2 cellular contexts compared by ENCODE assay signal in the genomic region with DNA sequence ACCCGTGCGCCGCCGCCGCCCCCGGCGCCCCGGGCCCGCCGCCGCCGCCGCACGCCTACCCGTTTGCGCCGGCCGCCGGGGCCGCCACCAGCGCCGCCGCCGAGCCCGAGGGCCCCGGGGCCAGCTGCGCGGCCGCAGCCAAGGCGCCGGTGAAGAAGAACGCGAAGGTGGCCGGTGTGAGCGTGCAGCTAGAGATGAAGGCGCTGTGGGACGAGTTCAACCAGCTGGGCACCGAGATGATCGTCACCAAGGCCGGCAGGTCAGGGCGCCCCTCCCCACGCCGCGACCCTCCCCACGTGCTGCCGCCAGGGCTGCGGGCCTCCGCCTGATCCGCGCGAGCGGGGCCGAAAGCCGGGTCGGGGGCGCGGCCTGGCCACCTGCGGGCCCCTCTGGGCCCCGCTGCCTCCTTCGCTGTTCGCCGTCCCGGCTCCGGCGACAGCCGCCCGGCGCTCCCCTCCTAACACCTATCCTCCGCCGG.
TF ChIP-seq lines count a peak whose summit lies in the region.

No MANE protein-coding gene starts in this region.

TF ChIP-seq in GM23338, 12 proteins besides CTCF, POLR2A, EP300 and RAD21:
- TF ChIP-seq, protein P1, sequence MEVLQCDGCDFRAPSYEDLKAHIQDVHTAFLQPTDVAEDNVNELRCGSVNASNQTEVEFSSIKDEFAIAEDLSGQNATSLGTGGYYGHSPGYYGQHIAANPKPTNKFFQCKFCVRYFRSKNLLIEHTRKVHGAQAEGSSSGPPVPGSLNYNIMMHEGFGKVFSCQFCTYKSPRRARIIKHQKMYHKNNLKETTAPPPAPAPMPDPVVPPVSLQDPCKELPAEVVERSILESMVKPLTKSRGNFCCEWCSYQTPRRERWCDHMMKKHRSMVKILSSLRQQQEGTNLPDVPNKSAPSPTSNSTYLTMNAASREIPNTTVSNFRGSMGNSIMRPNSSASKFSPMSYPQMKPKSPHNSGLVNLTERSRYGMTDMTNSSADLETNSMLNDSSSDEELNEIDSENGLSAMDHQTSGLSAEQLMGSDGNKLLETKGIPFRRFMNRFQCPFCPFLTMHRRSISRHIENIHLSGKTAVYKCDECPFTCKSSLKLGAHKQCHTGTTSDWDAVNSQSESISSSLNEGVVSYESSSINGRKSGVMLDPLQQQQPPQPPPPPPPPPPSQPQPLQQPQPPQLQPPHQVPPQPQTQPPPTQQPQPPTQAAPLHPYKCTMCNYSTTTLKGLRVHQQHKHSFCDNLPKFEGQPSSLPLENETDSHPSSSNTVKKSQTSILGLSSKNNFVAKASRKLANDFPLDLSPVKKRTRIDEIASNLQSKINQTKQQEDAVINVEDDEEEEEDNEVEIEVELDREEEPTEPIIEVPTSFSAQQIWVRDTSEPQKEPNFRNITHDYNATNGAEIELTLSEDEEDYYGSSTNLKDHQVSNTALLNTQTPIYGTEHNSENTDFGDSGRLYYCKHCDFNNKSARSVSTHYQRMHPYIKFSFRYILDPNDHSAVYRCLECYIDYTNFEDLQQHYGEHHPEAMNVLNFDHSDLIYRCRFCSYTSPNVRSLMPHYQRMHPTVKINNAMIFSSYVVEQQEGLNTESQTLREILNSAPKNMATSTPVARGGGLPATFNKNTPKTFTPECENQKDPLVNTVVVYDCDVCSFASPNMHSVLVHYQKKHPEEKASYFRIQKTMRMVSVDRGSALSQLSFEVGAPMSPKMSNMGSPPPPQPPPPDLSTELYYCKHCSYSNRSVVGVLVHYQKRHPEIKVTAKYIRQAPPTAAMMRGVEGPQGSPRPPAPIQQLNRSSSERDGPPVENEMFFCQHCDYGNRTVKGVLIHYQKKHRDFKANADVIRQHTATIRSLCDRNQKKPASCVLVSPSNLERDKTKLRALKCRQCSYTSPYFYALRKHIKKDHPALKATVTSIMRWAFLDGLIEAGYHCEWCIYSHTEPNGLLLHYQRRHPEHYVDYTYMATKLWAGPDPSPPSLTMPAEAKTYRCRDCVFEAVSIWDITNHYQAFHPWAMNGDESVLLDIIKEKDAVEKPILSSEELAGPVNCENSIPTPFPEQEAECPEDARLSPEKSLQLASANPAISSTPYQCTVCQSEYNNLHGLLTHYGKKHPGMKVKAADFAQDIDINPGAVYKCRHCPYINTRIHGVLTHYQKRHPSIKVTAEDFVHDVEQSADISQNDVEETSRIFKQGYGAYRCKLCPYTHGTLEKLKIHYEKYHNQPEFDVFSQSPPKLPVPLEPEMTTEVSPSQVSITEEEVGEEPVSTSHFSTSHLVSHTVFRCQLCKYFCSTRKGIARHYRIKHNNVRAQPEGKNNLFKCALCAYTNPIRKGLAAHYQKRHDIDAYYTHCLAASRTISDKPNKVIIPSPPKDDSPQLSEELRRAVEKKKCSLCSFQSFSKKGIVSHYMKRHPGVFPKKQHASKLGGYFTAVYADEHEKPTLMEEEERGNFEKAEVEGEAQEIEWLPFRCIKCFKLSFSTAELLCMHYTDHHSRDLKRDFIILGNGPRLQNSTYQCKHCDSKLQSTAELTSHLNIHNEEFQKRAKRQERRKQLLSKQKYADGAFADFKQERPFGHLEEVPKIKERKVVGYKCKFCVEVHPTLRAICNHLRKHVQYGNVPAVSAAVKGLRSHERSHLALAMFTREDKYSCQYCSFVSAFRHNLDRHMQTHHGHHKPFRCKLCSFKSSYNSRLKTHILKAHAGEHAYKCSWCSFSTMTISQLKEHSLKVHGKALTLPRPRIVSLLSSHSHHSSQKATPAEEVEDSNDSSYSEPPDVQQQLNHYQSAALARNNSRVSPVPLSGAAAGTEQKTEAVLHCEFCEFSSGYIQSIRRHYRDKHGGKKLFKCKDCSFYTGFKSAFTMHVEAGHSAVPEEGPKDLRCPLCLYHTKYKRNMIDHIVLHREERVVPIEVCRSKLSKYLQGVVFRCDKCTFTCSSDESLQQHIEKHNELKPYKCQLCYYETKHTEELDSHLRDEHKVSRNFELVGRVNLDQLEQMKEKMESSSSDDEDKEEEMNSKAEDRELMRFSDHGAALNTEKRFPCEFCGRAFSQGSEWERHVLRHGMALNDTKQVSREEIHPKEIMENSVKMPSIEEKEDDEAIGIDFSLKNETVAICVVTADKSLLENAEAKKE (CRISPR knock-in tag; IDR thresholded peaks at IDR 0.05) = no peak
- TF ChIP-seq, protein P2, sequence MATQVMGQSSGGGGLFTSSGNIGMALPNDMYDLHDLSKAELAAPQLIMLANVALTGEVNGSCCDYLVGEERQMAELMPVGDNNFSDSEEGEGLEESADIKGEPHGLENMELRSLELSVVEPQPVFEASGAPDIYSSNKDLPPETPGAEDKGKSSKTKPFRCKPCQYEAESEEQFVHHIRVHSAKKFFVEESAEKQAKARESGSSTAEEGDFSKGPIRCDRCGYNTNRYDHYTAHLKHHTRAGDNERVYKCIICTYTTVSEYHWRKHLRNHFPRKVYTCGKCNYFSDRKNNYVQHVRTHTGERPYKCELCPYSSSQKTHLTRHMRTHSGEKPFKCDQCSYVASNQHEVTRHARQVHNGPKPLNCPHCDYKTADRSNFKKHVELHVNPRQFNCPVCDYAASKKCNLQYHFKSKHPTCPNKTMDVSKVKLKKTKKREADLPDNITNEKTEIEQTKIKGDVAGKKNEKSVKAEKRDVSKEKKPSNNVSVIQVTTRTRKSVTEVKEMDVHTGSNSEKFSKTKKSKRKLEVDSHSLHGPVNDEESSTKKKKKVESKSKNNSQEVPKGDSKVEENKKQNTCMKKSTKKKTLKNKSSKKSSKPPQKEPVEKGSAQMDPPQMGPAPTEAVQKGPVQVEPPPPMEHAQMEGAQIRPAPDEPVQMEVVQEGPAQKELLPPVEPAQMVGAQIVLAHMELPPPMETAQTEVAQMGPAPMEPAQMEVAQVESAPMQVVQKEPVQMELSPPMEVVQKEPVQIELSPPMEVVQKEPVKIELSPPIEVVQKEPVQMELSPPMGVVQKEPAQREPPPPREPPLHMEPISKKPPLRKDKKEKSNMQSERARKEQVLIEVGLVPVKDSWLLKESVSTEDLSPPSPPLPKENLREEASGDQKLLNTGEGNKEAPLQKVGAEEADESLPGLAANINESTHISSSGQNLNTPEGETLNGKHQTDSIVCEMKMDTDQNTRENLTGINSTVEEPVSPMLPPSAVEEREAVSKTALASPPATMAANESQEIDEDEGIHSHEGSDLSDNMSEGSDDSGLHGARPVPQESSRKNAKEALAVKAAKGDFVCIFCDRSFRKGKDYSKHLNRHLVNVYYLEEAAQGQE (IDR thresholded peaks at IDR 0.05; ENCODE audit: unreplicated experiment) = no peak
- TF ChIP-seq POLR2AphosphoS5 (IDR thresholded peaks at IDR 0.05; ENCODE audit: low read depth) (no peak), EZH2 (IDR thresholded peaks at IDR 0.05; ENCODE audit: low read depth, unreplicated experiment) (peak; percentile 1)

TF ChIP-seq in K562, 482 proteins besides CTCF, POLR2A, EP300 and RAD21 (continues in another document):
- TF ChIP-seq, protein P3, sequence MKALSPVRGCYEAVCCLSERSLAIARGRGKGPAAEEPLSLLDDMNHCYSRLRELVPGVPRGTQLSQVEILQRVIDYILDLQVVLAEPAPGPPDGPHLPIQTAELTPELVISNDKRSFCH (CRISPR knock-in tag; IDR thresholded peaks at IDR 0.05) = no peak
- TF ChIP-seq, protein P3 (tag; IDR thresholded peaks at IDR 0.05) = 0 out of 2 replicates have a peak, but pooled peaks have one; percentile 18
- TF ChIP-seq KDM1A (IDR thresholded peaks at IDR 0.05) = no peak
- no peak for TF ChIP-seq TOE1 (IDR thresholded peaks at IDR 0.05; ENCODE audit: borderline replicate concordance)
- no peak for TF ChIP-seq TOE1 (CRISPR knock-in tag; IDR thresholded peaks at IDR 0.05; ENCODE audit: borderline replicate concordance, low read depth)
- TF ChIP-seq RBBP5 (IDR thresholded peaks at IDR 0.05; ENCODE audit: borderline replicate concordance, insufficient read depth, low read length, poor library complexity, severe bottlenecking) = peak; percentile 95
- no peak for TF ChIP-seq STAT5B (CRISPR knock-in tag; IDR thresholded peaks at IDR 0.05)
- TF ChIP-seq, protein P4, sequence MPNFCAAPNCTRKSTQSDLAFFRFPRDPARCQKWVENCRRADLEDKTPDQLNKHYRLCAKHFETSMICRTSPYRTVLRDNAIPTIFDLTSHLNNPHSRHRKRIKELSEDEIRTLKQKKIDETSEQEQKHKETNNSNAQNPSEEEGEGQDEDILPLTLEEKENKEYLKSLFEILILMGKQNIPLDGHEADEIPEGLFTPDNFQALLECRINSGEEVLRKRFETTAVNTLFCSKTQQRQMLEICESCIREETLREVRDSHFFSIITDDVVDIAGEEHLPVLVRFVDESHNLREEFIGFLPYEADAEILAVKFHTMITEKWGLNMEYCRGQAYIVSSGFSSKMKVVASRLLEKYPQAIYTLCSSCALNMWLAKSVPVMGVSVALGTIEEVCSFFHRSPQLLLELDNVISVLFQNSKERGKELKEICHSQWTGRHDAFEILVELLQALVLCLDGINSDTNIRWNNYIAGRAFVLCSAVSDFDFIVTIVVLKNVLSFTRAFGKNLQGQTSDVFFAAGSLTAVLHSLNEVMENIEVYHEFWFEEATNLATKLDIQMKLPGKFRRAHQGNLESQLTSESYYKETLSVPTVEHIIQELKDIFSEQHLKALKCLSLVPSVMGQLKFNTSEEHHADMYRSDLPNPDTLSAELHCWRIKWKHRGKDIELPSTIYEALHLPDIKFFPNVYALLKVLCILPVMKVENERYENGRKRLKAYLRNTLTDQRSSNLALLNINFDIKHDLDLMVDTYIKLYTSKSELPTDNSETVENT (CRISPR knock-in tag; IDR thresholded peaks at IDR 0.05) = peak; percentile 29; the same call in 1 of the 2 replicates
- no peak for TF ChIP-seq KLF10 (CRISPR knock-in tag; IDR thresholded peaks at IDR 0.05)
- TF ChIP-seq, protein P5, sequence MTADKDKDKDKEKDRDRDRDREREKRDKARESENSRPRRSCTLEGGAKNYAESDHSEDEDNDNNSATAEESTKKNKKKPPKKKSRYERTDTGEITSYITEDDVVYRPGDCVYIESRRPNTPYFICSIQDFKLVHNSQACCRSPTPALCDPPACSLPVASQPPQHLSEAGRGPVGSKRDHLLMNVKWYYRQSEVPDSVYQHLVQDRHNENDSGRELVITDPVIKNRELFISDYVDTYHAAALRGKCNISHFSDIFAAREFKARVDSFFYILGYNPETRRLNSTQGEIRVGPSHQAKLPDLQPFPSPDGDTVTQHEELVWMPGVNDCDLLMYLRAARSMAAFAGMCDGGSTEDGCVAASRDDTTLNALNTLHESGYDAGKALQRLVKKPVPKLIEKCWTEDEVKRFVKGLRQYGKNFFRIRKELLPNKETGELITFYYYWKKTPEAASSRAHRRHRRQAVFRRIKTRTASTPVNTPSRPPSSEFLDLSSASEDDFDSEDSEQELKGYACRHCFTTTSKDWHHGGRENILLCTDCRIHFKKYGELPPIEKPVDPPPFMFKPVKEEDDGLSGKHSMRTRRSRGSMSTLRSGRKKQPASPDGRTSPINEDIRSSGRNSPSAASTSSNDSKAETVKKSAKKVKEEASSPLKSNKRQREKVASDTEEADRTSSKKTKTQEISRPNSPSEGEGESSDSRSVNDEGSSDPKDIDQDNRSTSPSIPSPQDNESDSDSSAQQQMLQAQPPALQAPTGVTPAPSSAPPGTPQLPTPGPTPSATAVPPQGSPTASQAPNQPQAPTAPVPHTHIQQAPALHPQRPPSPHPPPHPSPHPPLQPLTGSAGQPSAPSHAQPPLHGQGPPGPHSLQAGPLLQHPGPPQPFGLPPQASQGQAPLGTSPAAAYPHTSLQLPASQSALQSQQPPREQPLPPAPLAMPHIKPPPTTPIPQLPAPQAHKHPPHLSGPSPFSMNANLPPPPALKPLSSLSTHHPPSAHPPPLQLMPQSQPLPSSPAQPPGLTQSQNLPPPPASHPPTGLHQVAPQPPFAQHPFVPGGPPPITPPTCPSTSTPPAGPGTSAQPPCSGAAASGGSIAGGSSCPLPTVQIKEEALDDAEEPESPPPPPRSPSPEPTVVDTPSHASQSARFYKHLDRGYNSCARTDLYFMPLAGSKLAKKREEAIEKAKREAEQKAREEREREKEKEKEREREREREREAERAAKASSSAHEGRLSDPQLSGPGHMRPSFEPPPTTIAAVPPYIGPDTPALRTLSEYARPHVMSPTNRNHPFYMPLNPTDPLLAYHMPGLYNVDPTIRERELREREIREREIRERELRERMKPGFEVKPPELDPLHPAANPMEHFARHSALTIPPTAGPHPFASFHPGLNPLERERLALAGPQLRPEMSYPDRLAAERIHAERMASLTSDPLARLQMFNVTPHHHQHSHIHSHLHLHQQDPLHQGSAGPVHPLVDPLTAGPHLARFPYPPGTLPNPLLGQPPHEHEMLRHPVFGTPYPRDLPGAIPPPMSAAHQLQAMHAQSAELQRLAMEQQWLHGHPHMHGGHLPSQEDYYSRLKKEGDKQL (CRISPR knock-in tag; IDR thresholded peaks at IDR 0.05; ENCODE audit: borderline replicate concordance) = no peak
- no peak for TF ChIP-seq NEUROD1 (IDR thresholded peaks at IDR 0.05; ENCODE audit: borderline replicate concordance, low read depth, low read length, partially characterized antibody)
- TF ChIP-seq CTBP1 (IDR thresholded peaks at IDR 0.05; ENCODE audit: borderline replicate concordance) = no peak; the same call in 1 of the 2 replicates
- TF ChIP-seq CXXC5 (CRISPR knock-in tag; IDR thresholded peaks at IDR 0.05) = peak; percentile 49
- TF ChIP-seq ZNF408 (CRISPR knock-in tag; IDR thresholded peaks at IDR 0.05; ENCODE audit: low read depth) = no peak
- TF ChIP-seq ZNF79 (CRISPR knock-in tag; IDR thresholded peaks at IDR 0.05; ENCODE audit: low read depth) = no peak
- no peak for TF ChIP-seq RNF2 (IDR thresholded peaks at IDR 0.05)
- no peak for TF ChIP-seq SAFB (IDR thresholded peaks at IDR 0.05; ENCODE audit: borderline replicate concordance, low read depth, low read length)
- peak; percentile 77 for TF ChIP-seq ZBTB7A (IDR thresholded peaks at IDR 0.05; ENCODE audit: borderline replicate concordance, control insufficient read depth, low read depth, low read length)
- TF ChIP-seq FOXK2 (conservative IDR thresholded peaks at IDR 0.05 in 1 of 2, IDR thresholded peaks at IDR 0.05 in 1 of 2; ENCODE audit: low read depth in 2 of 2) = no peak
- TF ChIP-seq ZNF668 (CRISPR knock-in tag; IDR thresholded peaks at IDR 0.05) = 0 out of 2 replicates have a peak, but pooled peaks have one; percentile 9
- TF ChIP-seq NELFE (IDR thresholded peaks at IDR 0.05; ENCODE audit: insufficient read depth, insufficient read length) = no peak
- TF ChIP-seq, protein P6, sequence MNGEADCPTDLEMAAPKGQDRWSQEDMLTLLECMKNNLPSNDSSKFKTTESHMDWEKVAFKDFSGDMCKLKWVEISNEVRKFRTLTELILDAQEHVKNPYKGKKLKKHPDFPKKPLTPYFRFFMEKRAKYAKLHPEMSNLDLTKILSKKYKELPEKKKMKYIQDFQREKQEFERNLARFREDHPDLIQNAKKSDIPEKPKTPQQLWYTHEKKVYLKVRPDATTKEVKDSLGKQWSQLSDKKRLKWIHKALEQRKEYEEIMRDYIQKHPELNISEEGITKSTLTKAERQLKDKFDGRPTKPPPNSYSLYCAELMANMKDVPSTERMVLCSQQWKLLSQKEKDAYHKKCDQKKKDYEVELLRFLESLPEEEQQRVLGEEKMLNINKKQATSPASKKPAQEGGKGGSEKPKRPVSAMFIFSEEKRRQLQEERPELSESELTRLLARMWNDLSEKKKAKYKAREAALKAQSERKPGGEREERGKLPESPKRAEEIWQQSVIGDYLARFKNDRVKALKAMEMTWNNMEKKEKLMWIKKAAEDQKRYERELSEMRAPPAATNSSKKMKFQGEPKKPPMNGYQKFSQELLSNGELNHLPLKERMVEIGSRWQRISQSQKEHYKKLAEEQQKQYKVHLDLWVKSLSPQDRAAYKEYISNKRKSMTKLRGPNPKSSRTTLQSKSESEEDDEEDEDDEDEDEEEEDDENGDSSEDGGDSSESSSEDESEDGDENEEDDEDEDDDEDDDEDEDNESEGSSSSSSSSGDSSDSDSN (IDR thresholded peaks at IDR 0.05; ENCODE audit: borderline replicate concordance in 1 of 2, low read depth in 2 of 2, low read length in 2 of 2) = peak; percentile 9 to 89; a peak in 3 of 4 replicates
- peak; percentile 20; the same call in 1 of the 2 replicates for TF ChIP-seq RB1 (IDR thresholded peaks at IDR 0.05; ENCODE audit: low read depth)
